Comparison of ENCODE assay signal across 2 cellular contexts in the genomic region with DNA sequence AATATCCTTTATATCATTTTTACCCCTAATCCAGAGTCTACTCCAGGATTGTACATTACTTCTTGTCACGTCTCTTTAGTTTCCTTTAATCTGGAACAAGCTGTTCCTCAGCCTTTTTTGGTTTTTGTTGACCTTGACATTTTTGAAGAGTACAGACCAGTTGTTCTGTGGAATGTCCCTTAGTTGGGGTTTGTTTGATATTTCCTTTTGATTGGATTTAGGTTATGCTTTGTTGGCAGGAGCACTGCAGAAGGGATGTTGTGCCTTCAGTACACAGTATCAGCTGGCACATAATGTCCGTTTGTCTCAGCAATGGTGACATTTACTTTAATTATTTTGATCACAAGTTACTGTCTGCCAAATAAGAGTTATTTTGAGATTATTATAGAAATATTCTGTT.
TF ChIP-seq lines count a peak whose summit lies in the region.

No MANE protein-coding gene starts in this region.

TF ChIP-seq in liver, 16 proteins besides CTCF, POLR2A, EP300 and RAD21:
- TF ChIP-seq HNF4G (IDR thresholded peaks at IDR 0.05) (no peak), FOXA1 (IDR thresholded peaks at IDR 0.05) (no peak), EGR1 (IDR thresholded peaks at IDR 0.05; ENCODE audit: low read depth in 2 of 2) (no peak), MAX (IDR thresholded peaks at IDR 0.05) (no peak), ZBTB33 (IDR thresholded peaks at IDR 0.05) (no peak), NR2F2 (IDR thresholded peaks at IDR 0.05) (peak; percentile 74), SP1 (IDR thresholded peaks at IDR 0.05) (peak; percentile 20), FOXA2 (IDR thresholded peaks at IDR 0.05) (no peak), GABPA (IDR thresholded peaks at IDR 0.05 in 1 of 2, conservative IDR thresholded peaks at IDR 0.05 in 1 of 2) (no peak)
- TF ChIP-seq, protein P1, sequence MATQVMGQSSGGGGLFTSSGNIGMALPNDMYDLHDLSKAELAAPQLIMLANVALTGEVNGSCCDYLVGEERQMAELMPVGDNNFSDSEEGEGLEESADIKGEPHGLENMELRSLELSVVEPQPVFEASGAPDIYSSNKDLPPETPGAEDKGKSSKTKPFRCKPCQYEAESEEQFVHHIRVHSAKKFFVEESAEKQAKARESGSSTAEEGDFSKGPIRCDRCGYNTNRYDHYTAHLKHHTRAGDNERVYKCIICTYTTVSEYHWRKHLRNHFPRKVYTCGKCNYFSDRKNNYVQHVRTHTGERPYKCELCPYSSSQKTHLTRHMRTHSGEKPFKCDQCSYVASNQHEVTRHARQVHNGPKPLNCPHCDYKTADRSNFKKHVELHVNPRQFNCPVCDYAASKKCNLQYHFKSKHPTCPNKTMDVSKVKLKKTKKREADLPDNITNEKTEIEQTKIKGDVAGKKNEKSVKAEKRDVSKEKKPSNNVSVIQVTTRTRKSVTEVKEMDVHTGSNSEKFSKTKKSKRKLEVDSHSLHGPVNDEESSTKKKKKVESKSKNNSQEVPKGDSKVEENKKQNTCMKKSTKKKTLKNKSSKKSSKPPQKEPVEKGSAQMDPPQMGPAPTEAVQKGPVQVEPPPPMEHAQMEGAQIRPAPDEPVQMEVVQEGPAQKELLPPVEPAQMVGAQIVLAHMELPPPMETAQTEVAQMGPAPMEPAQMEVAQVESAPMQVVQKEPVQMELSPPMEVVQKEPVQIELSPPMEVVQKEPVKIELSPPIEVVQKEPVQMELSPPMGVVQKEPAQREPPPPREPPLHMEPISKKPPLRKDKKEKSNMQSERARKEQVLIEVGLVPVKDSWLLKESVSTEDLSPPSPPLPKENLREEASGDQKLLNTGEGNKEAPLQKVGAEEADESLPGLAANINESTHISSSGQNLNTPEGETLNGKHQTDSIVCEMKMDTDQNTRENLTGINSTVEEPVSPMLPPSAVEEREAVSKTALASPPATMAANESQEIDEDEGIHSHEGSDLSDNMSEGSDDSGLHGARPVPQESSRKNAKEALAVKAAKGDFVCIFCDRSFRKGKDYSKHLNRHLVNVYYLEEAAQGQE (IDR thresholded peaks at IDR 0.05), result no peak

TF ChIP-seq in HepG2, 621 proteins besides CTCF, POLR2A, EP300 and RAD21:
- TF ChIP-seq MAFK (conservative IDR thresholded peaks at IDR 0.05 in 1 of 2, IDR thresholded peaks at IDR 0.05 in 1 of 2; ENCODE audit: low read length in 2 of 2) (0 out of 4 replicates have a peak, but pooled peaks of 1 of the 2 experiments have one; percentile 29), ZNF572 (CRISPR knock-in tag; IDR thresholded peaks at IDR 0.05) (no peak), HCFC1 (IDR thresholded peaks at IDR 0.05; ENCODE audit: low read depth, low read length) (no peak), GPN1 (CRISPR knock-in tag; IDR thresholded peaks at IDR 0.05; ENCODE audit: borderline replicate concordance) (no peak), ZNF383 (CRISPR knock-in tag; IDR thresholded peaks at IDR 0.05; ENCODE audit: borderline replicate concordance) (no peak), SETDB1 (CRISPR knock-in tag; IDR thresholded peaks at IDR 0.05; ENCODE audit: borderline replicate concordance) (no peak), ZNF124 (CRISPR knock-in tag; IDR thresholded peaks at IDR 0.05) (no peak), U2AF1 (optimal IDR thresholded peaks at IDR 0.05; ENCODE audit: low read depth, low read length) (no peak), HNRNPUL1 (IDR thresholded peaks at IDR 0.05; ENCODE audit: low read depth, low read length) (no peak)
